In the genomic region with DNA sequence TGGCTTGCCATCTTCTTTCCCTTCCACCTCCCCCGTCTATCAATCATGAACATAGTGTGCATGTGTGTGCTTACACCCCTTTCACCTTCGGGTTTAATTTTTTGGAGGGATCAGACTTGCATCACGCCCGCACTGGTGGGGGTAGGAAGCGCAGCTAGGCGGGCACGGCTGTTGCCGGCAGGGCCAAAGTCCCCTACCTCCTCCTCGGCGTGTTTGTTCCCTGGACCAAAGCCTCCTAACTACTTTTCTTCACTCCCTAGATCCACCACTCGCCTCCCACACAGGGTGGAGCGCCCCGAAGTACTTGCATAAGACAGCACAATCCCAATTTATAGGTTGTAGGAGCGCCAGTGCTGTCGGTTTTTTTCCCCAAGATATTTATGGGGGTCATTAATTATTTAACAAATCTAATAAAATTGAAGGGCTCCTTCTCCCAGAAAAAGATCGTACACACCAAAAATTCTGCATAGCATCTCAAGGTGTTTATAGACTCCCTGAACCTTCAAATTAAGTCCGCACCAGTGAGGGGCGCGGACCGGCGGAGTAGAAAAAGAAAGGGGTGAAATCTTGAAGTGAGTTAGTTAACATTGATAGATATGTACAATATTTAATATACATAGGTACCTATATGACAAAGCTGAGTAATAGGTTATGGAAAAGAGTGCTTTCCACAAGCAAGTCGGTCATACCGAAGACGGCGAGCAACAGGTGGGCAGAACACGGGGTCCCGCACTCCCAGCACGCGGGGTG, we compare ENCODE assay signal across 1 cellular context.
TF ChIP-seq lines count a peak whose summit lies in the region.

No MANE protein-coding gene starts in this region.

TF ChIP-seq in HepG2, 621 proteins besides CTCF, POLR2A, EP300 and RAD21 (continued from another document and continues in another):
- TF ChIP-seq, protein P1, sequence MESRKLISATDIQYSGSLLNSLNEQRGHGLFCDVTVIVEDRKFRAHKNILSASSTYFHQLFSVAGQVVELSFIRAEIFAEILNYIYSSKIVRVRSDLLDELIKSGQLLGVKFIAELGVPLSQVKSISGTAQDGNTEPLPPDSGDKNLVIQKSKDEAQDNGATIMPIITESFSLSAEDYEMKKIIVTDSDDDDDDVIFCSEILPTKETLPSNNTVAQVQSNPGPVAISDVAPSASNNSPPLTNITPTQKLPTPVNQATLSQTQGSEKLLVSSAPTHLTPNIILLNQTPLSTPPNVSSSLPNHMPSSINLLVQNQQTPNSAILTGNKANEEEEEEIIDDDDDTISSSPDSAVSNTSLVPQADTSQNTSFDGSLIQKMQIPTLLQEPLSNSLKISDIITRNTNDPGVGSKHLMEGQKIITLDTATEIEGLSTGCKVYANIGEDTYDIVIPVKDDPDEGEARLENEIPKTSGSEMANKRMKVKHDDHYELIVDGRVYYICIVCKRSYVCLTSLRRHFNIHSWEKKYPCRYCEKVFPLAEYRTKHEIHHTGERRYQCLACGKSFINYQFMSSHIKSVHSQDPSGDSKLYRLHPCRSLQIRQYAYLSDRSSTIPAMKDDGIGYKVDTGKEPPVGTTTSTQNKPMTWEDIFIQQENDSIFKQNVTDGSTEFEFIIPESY (CRISPR knock-in tag; IDR thresholded peaks at IDR 0.05): 0 out of 2 replicates have a peak, but pooled peaks have one; percentile 31
- TF ChIP-seq ZNF724P (CRISPR knock-in tag; IDR thresholded peaks at IDR 0.05; ENCODE audit: borderline replicate concordance): peak; percentile 30; the same call in 1 of the 2 replicates
- no peak for TF ChIP-seq ZNF44 (CRISPR knock-in tag; IDR thresholded peaks at IDR 0.05)
- TF ChIP-seq DNMT3B (CRISPR knock-in tag; conservative IDR thresholded peaks at IDR 0.05): no peak
- no peak for TF ChIP-seq ZNF335 (CRISPR knock-in tag; IDR thresholded peaks at IDR 0.05)
- TF ChIP-seq SMAD1 (CRISPR knock-in tag; IDR thresholded peaks at IDR 0.05; ENCODE audit: borderline replicate concordance, low read depth): no peak
- TF ChIP-seq AKAP8 (CRISPR knock-in tag; IDR thresholded peaks at IDR 0.05): no peak
- no peak; the same call in 1 of the 2 replicates for TF ChIP-seq RXRB (CRISPR knock-in tag; IDR thresholded peaks at IDR 0.05; ENCODE audit: borderline replicate concordance)
- TF ChIP-seq, protein P2, sequence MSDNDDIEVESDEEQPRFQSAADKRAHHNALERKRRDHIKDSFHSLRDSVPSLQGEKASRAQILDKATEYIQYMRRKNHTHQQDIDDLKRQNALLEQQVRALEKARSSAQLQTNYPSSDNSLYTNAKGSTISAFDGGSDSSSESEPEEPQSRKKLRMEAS (IDR thresholded peaks at IDR 0.05): peak; percentile 38; the same call in 1 of the 2 replicates
- TF ChIP-seq HOXA3 (CRISPR knock-in tag; IDR thresholded peaks at IDR 0.05): 0 out of 2 replicates have a peak, but pooled peaks have one; percentile 10
- no peak for TF ChIP-seq ZNF678 (CRISPR knock-in tag; IDR thresholded peaks at IDR 0.05)
- TF ChIP-seq, protein P3, sequence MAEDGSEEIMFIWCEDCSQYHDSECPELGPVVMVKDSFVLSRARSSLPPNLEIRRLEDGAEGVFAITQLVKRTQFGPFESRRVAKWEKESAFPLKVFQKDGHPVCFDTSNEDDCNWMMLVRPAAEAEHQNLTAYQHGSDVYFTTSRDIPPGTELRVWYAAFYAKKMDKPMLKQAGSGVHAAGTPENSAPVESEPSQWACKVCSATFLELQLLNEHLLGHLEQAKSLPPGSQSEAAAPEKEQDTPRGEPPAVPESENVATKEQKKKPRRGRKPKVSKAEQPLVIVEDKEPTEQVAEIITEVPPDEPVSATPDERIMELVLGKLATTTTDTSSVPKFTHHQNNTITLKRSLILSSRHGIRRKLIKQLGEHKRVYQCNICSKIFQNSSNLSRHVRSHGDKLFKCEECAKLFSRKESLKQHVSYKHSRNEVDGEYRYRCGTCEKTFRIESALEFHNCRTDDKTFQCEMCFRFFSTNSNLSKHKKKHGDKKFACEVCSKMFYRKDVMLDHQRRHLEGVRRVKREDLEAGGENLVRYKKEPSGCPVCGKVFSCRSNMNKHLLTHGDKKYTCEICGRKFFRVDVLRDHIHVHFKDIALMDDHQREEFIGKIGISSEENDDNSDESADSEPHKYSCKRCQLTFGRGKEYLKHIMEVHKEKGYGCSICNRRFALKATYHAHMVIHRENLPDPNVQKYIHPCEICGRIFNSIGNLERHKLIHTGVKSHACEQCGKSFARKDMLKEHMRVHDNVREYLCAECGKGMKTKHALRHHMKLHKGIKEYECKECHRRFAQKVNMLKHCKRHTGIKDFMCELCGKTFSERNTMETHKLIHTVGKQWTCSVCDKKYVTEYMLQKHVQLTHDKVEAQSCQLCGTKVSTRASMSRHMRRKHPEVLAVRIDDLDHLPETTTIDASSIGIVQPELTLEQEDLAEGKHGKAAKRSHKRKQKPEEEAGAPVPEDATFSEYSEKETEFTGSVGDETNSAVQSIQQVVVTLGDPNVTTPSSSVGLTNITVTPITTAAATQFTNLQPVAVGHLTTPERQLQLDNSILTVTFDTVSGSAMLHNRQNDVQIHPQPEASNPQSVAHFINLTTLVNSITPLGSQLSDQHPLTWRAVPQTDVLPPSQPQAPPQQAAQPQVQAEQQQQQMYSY (CRISPR knock-in tag; IDR thresholded peaks at IDR 0.05): no peak
- TF ChIP-seq ARNTL (CRISPR knock-in tag; IDR thresholded peaks at IDR 0.05): no peak
- TF ChIP-seq NPAS2 (CRISPR knock-in tag; IDR thresholded peaks at IDR 0.05; ENCODE audit: borderline replicate concordance): no peak
- TF ChIP-seq ZNF589 (CRISPR knock-in tag; conservative IDR thresholded peaks at IDR 0.05): 0 out of 2 replicates have a peak, but pooled peaks have one; percentile 34
- peak; percentile 11 for TF ChIP-seq TEAD3 (CRISPR knock-in tag; optimal IDR thresholded peaks at IDR 0.05; ENCODE audit: borderline replicate concordance)
- peak; percentile 27 for TF ChIP-seq MED8 (CRISPR knock-in tag; IDR thresholded peaks at IDR 0.05; ENCODE audit: insufficient replicate concordance)
- TF ChIP-seq ZMYM2 (CRISPR knock-in tag; IDR thresholded peaks at IDR 0.05): peak; percentile 68; the same call in 1 of the 2 replicates
- TF ChIP-seq REPIN1 (CRISPR knock-in tag; IDR thresholded peaks at IDR 0.05; ENCODE audit: borderline replicate concordance, low read depth): 0 out of 2 replicates have a peak, but pooled peaks have one; percentile 21
- TF ChIP-seq MXD4 (CRISPR knock-in tag; IDR thresholded peaks at IDR 0.05): no peak
- TF ChIP-seq, protein P4, sequence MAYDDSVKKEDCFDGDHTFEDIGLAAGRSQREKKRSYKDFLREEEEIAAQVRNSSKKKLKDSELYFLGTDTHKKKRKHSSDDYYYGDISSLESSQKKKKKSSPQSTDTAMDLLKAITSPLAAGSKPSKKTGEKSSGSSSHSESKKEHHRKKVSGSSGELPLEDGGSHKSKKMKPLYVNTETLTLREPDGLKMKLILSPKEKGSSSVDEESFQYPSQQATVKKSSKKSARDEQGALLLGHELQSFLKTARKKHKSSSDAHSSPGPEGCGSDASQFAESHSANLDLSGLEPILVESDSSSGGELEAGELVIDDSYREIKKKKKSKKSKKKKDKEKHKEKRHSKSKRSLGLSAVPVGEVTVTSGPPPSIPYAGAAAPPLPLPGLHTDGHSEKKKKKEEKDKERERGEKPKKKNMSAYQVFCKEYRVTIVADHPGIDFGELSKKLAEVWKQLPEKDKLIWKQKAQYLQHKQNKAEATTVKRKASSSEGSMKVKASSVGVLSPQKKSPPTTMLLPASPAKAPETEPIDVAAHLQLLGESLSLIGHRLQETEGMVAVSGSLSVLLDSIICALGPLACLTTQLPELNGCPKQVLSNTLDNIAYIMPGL (CRISPR knock-in tag; IDR thresholded peaks at IDR 0.05; ENCODE audit: borderline replicate concordance in 1 of 2, low read depth in 1 of 2): peak in 1 of 2 experiments; percentile 54; a peak in 1 of 4 replicates
- TF ChIP-seq ATRX (CRISPR knock-in tag; IDR thresholded peaks at IDR 0.05; ENCODE audit: borderline replicate concordance): no peak
- TF ChIP-seq, protein P5, sequence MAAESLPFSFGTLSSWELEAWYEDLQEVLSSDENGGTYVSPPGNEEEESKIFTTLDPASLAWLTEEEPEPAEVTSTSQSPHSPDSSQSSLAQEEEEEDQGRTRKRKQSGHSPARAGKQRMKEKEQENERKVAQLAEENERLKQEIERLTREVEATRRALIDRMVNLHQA (CRISPR knock-in tag; IDR thresholded peaks at IDR 0.05): no peak
- TF ChIP-seq SP2 (CRISPR knock-in tag; IDR thresholded peaks at IDR 0.05): no peak
- TF ChIP-seq, protein P6, sequence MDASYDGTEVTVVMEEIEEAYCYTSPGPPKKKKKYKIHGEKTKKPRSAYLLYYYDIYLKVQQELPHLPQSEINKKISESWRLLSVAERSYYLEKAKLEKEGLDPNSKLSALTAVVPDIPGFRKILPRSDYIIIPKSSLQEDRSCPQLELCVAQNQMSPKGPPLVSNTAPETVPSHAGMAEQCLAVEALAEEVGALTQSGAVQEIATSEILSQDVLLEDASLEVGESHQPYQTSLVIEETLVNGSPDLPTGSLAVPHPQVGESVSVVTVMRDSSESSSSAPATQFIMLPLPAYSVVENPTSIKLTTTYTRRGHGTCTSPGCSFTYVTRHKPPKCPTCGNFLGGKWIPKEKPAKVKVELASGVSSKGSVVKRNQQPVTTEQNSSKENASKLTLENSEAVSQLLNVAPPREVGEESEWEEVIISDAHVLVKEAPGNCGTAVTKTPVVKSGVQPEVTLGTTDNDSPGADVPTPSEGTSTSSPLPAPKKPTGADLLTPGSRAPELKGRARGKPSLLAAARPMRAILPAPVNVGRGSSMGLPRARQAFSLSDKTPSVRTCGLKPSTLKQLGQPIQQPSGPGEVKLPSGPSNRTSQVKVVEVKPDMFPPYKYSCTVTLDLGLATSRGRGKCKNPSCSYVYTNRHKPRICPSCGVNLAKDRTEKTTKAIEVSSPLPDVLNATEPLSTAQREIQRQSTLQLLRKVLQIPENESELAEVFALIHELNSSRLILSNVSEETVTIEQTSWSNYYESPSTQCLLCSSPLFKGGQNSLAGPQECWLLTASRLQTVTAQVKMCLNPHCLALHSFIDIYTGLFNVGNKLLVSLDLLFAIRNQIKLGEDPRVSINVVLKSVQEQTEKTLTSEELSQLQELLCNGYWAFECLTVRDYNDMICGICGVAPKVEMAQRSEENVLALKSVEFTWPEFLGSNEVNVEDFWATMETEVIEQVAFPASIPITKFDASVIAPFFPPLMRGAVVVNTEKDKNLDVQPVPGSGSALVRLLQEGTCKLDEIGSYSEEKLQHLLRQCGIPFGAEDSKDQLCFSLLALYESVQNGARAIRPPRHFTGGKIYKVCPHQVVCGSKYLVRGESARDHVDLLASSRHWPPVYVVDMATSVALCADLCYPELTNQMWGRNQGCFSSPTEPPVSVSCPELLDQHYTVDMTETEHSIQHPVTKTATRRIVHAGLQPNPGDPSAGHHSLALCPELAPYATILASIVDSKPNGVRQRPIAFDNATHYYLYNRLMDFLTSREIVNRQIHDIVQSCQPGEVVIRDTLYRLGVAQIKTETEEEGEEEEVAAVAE (CRISPR knock-in tag; IDR thresholded peaks at IDR 0.05; ENCODE audit: borderline replicate concordance): no peak
- TF ChIP-seq SAP130 (CRISPR knock-in tag; IDR thresholded peaks at IDR 0.05; ENCODE audit: low read depth): peak; percentile 58
- no peak for TF ChIP-seq HNRNPK (IDR thresholded peaks at IDR 0.05; ENCODE audit: low read depth, low read length, poor library complexity, severe bottlenecking)
- TF ChIP-seq ZNF572 (CRISPR knock-in tag; IDR thresholded peaks at IDR 0.05): no peak
- no peak for TF ChIP-seq ZSCAN29 (CRISPR knock-in tag; conservative IDR thresholded peaks at IDR 0.05)
- no peak for TF ChIP-seq ZNF256 (CRISPR knock-in tag; conservative IDR thresholded peaks at IDR 0.05)
- no peak for TF ChIP-seq SAFB2 (CRISPR knock-in tag; IDR thresholded peaks at IDR 0.05; ENCODE audit: borderline replicate concordance, low read depth)
- no peak for TF ChIP-seq KDM4B (CRISPR knock-in tag; IDR thresholded peaks at IDR 0.05)
- TF ChIP-seq ZNF460 (CRISPR knock-in tag; IDR thresholded peaks at IDR 0.05; ENCODE audit: borderline replicate concordance): no peak
- 0 out of 2 replicates have a peak, but pooled peaks have one; percentile 6 for TF ChIP-seq FOXA3 (CRISPR knock-in tag; IDR thresholded peaks at IDR 0.05)
- TF ChIP-seq, protein P7, sequence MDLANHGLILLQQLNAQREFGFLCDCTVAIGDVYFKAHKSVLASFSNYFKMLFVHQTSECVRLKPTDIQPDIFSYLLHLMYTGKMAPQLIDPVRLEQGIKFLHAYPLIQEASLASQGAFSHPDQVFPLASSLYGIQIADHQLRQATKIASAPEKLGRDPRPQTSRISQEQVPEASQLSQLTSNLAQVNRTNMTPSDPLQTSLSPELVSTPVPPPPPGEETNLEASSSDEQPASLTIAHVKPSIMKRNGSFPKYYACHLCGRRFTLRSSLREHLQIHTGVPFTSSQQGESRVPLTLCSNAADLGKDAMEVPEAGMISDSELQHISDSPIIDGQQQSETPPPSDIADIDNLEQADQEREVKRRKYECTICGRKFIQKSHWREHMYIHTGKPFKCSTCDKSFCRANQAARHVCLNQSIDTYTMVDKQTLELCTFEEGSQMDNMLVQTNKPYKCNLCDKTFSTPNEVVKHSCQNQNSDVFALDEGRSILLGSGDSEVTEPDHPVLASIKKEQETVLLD (CRISPR knock-in tag; IDR thresholded peaks at IDR 0.05; ENCODE audit: low read depth): no peak
- no peak for TF ChIP-seq MIER2 (CRISPR knock-in tag; IDR thresholded peaks at IDR 0.05)
- TF ChIP-seq HNF4G (IDR thresholded peaks at IDR 0.05; ENCODE audit: borderline replicate concordance, low read depth, low read length): peak; percentile 67
- TF ChIP-seq HNF4G (CRISPR knock-in tag; IDR thresholded peaks at IDR 0.05; ENCODE audit: borderline replicate concordance, low read depth): no peak
- TF ChIP-seq ZFYVE20 (CRISPR knock-in tag; IDR thresholded peaks at IDR 0.05; ENCODE audit: borderline replicate concordance, low read depth): no peak
- TF ChIP-seq, protein P8, sequence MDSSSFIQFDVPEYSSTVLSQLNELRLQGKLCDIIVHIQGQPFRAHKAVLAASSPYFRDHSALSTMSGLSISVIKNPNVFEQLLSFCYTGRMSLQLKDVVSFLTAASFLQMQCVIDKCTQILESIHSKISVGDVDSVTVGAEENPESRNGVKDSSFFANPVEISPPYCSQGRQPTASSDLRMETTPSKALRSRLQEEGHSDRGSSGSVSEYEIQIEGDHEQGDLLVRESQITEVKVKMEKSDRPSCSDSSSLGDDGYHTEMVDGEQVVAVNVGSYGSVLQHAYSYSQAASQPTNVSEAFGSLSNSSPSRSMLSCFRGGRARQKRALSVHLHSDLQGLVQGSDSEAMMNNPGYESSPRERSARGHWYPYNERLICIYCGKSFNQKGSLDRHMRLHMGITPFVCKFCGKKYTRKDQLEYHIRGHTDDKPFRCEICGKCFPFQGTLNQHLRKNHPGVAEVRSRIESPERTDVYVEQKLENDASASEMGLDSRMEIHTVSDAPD (CRISPR knock-in tag; IDR thresholded peaks at IDR 0.05): no peak
